Comparison of ENCODE assay signal across 11 cellular contexts in genomic region chr7:36639826-36640225, GRCh38.
A peak's percentile ranks its signal among the peaks of the same experiment; 100 is the strongest.
DNase-seq lines count a peak whose midpoint lies in the region; ATAC-seq and TF ChIP-seq lines count a peak whose summit lies in the region.
"Had no signal": no experiment of that assay in that cellular context is flagged by ENCODE, and none has a peak within 500 bp of the region (broad histone marks: within the 10 kb centered on the region; RNA-seq: fewer than 3 reads in every experiment).

No MANE protein-coding gene starts in this region.

- H3K36me3 ChIP-seq in BLaER1 treated with 17β-estradiol and CSF1 and Interleukin-3, amounts not matched to agents 10 nM and 100 nM, result peaks cover 0 to 58% (median 0%) of the 10 kb centered on the region in 11 experiments; a peak in 4 of 22 replicates
- no peaks in the 10 kb centered on the region for H3K36me3 ChIP-seq in neural progenitor cell

- H3K27me3 Mint-ChIP-seq in activated T-helper 2 cell treated with anti-CD3 and anti-CD28 coated beads, Interferon-gamma antibody, Interleukin-2, Interleukin-4, amounts not matched to agents 10 μg/mL and 5 μg/mL and 100 μg/mL, durations not matched to agents 14 hours and 24 hours and 36 hours (ENCODE audit: low read depth), result no peaks in the 10 kb centered on the region
- peaks cover 15% of the 10 kb centered on the region for H3K27me3 Mint-ChIP-seq in neural progenitor cell (ENCODE audit: insufficient read depth, low read depth)

- no peaks in the 10 kb centered on the region for H3K27me3 ChIP-seq in BLaER1 treated with 17β-estradiol and CSF1 and Interleukin-3, amounts not matched to agents 10 nM and 100 nM
- no peaks in the 10 kb centered on the region for H3K27me3 ChIP-seq in neural progenitor cell

- peak overlapping the region; percentile 83 for H3K27ac Mint-ChIP-seq in activated T-helper 2 cell treated with anti-CD3 and anti-CD28 coated beads, Interferon-gamma antibody, Interleukin-2, Interleukin-4, amounts not matched to agents 10 μg/mL and 5 μg/mL and 100 μg/mL, durations not matched to agents 14 hours and 24 hours and 36 hours
- peak overlapping the region; percentile 74 for H3K27ac Mint-ChIP-seq in neural progenitor cell

- H3K9me3 ChIP-seq in BLaER1 treated with 17β-estradiol and CSF1 and Interleukin-3, amounts not matched to agents 10 nM and 100 nM (replicated peaks in 1 of 11), result no peaks in the 10 kb centered on the region
- H3K9me3 ChIP-seq in neural progenitor cell (ENCODE audit: low read depth), result no peaks in the 10 kb centered on the region

- peaks cover 11% of the 10 kb centered on the region for H3F3A ChIP-seq in neural progenitor cell (ENCODE audit: low read depth)

- H3K4me3 ChIP-seq in BLaER1 treated with 17β-estradiol and CSF1 and Interleukin-3, amounts not matched to agents 10 nM and 100 nM, result no peak overlapping the region; a peak in 1 of 20 replicates
- no peak overlapping the region for H3K4me3 ChIP-seq in neural progenitor cell

- no peak overlapping the region for H2AFZ ChIP-seq in neural progenitor cell (replicated peaks)

- H3K9ac ChIP-seq in BLaER1 treated with 17β-estradiol and CSF1 and Interleukin-3, amounts not matched to agents 10 nM and 100 nM, result 0 out of 22 replicates have a peak overlapping the region, but pooled peaks of 3 of the 11 experiments have one; percentile 0 to 25 (median 13)
- H3K9ac ChIP-seq in neural progenitor cell, result no peak overlapping the region

- H3K4me1 Mint-ChIP-seq in activated T-helper 2 cell treated with anti-CD3 and anti-CD28 coated beads, Interferon-gamma antibody, Interleukin-2, Interleukin-4, amounts not matched to agents 10 μg/mL and 5 μg/mL and 100 μg/mL, durations not matched to agents 14 hours and 24 hours and 36 hours (ENCODE audit: low read depth), result peaks cover 45% of the 10 kb centered on the region
- H3K4me1 Mint-ChIP-seq in neural progenitor cell, result peaks cover 33% of the 10 kb centered on the region

- TF ChIP-seq CTCF in neural progenitor cell (IDR thresholded peaks at IDR 0.05), result no peak

- peak overlapping the region; percentile 16 to 90 (median 77); a peak in 21 of 22 replicates for H3K4me2 ChIP-seq in BLaER1 treated with 17β-estradiol and CSF1 and Interleukin-3, amounts not matched to agents 10 nM and 100 nM
- no peak overlapping the region for H3K4me2 ChIP-seq in neural progenitor cell

- peaks cover 56% of the 10 kb centered on the region for H3K36me3 Mint-ChIP-seq in activated T-helper 2 cell treated with anti-CD3 and anti-CD28 coated beads, Interferon-gamma antibody, Interleukin-2, Interleukin-4, amounts not matched to agents 10 μg/mL and 5 μg/mL and 100 μg/mL, durations not matched to agents 14 hours and 24 hours and 36 hours (ENCODE audit: low read depth)
- no peaks in the 10 kb centered on the region for H3K36me3 Mint-ChIP-seq in neural progenitor cell

- H3K9me3 Mint-ChIP-seq in activated T-helper 2 cell treated with anti-CD3 and anti-CD28 coated beads, Interferon-gamma antibody, Interleukin-2, Interleukin-4, amounts not matched to agents 10 μg/mL and 5 μg/mL and 100 μg/mL, durations not matched to agents 14 hours and 24 hours and 36 hours, result no peaks in the 10 kb centered on the region
- no peaks in the 10 kb centered on the region for H3K9me3 Mint-ChIP-seq in neural progenitor cell
- H3K9me3 Mint-ChIP-seq: nephron progenitor cell had no signal

- ATAC-seq in HG02884 (IDR thresholded peaks at IDR 0.05; ENCODE audit: unreplicated experiment) (no peak), HG02938 (IDR thresholded peaks at IDR 0.05; ENCODE audit: unreplicated experiment) (no peak)

- DNase-seq in T-helper 1 cell (peak in 3 of 5 donors; percentile 7 to 79 (median 9)), neural progenitor cell (ENCODE audit: low spot score) (no peak), SHP77 treated with DMSO at 0.1 percent for 48 hours (lab: John Stamatoyannopoulos, UW) (no peak), NCI-H510A (lab: John Stamatoyannopoulos, UW) (no peak)
- DNase-seq in activated T-helper 2 cell treated with anti-CD3 and anti-CD28 coated beads, Interferon-gamma antibody, Interleukin-2, Interleukin-4, amounts not matched to agents 10 μg/mL and 5 μg/mL and 100 μg/mL, durations not matched to agents 14 hours and 24 hours and 36 hours (ENCODE audit: low spot score), result peak; percentile 42
- DNase-seq: cerebellar nuclear complex, NCI-H1105 treated with DMSO at 0.1 percent for 48 hours, nephron progenitor cell had no signal

- no peaks in the 10 kb centered on the region for H3K79me2 ChIP-seq in neural progenitor cell (ENCODE audit: low read depth)

- H4K20me1 ChIP-seq in BLaER1 treated with 17β-estradiol and CSF1 and Interleukin-3, amounts not matched to agents 10 nM and 100 nM, result peaks cover 0 to 86% (median 0%) of the 10 kb centered on the region in 11 experiments; a peak in 2 of 22 replicates
- H4K20me1 ChIP-seq in neural progenitor cell (ENCODE audit: low read depth), result no peaks in the 10 kb centered on the region

- intact Hi-C loops in activated T-helper 2 cell treated with anti-CD3 and anti-CD28 coated beads, Interferon-gamma antibody, Interleukin-2, Interleukin-4, amounts not matched to agents 10 μg/mL and 5 μg/mL and 100 μg/mL, durations not matched to agents 14 hours and 24 hours and 36 hours (cut with micrococcal nuclease), result no loop called here

- H3K4me1 ChIP-seq in BLaER1 treated with 17β-estradiol and CSF1 and Interleukin-3, amounts not matched to agents 10 nM and 100 nM, result peaks cover 14 to 60% (median 42%) of the 10 kb centered on the region in 10 experiments
- H3K4me1 ChIP-seq in neural progenitor cell, result peaks cover 39% of the 10 kb centered on the region

- H3K4me3 Mint-ChIP-seq in activated T-helper 2 cell treated with anti-CD3 and anti-CD28 coated beads, Interferon-gamma antibody, Interleukin-2, Interleukin-4, amounts not matched to agents 10 μg/mL and 5 μg/mL and 100 μg/mL, durations not matched to agents 14 hours and 24 hours and 36 hours (ENCODE audit: low read depth), result peak overlapping the region; percentile 13
- no peak overlapping the region for H3K4me3 Mint-ChIP-seq in neural progenitor cell
- H3K4me3 Mint-ChIP-seq: nephron progenitor cell had no signal

- H3K27ac ChIP-seq in BLaER1 treated with 17β-estradiol and CSF1 and Interleukin-3, amounts not matched to agents 10 nM and 100 nM, result peak overlapping the region in 6 of 11 experiments; percentile 23 to 58 (median 44); a peak in 6 of 22 replicates
- H3K27ac ChIP-seq in neural progenitor cell, result no peak overlapping the region

Comparison
In these comparisons a context has a peak if more than half of its experiments do, and no peak if none do; other contexts are left out.
1. DNase-seq: peak in T-helper 1 cell (3 of 5) and activated T-helper 2 cell treated with anti-CD3 and anti-CD28 coated beads, Interferon-gamma antibody, Interleukin-2, Interleukin-4, amounts not matched to agents 10 μg/mL and 5 μg/mL and 100 μg/mL, durations not matched to agents 14 hours and 24 hours and 36 hours (single experiment); none in neural progenitor cell (single experiment), SHP77 treated with DMSO at 0.1 percent for 48 hours (single experiment) and NCI-H510A (single experiment).